ENCODE assay signal across 31 cellular contexts in the genomic region with DNA sequence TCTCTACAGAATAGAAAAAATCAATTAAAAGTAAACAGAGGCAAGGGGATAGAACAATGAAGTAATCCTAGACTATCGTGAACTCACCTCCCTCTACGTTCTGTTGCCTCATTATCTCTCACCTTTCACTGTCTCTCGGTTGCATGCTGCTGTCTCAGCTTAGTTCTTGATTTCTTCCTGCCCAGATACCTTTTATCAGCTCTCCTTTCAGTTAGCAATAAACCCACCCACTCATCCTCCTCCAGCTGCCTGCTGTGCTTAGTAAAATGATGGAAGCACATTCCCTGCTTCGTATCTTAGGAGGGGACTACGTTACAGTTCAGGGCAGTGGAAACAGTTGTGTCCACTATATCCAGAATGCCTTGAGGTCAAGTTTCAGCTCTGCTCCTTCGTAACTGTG.
"Had no signal": no experiment of that assay in that cellular context is flagged by ENCODE, and none has a peak within 500 bp of the region (broad histone marks: within the 10 kb centered on the region; RNA-seq: fewer than 3 reads in every experiment).

No MANE protein-coding gene starts in this region.

- H3K4me1 ChIP-seq: colonic mucosa, esophagus muscularis mucosa, foreskin keratinocyte, heart right ventricle, lower lobe of right lung, neural progenitor cell, prostate gland, sigmoid colon, stomach, thyroid gland, vagina had no signal

- H3K36me3 ChIP-seq: colonic mucosa, esophagus muscularis mucosa, heart right ventricle, lower lobe of right lung, neural progenitor cell, prostate gland, sigmoid colon, stomach, thyroid gland, vagina had no signal

- H3K27ac Mint-ChIP-seq: dendritic cell treated with granulocyte-macrophage colony-stimulating factor and Interleukin-4, amounts not matched to agents 40 ng/mL and 50 ng/mL, for 4 days; immature natural killer cell; mesothelial cell of epicardium; naive B cell; natural killer cell treated with Interleukin-12 subunit alpha and Interleukin-12 subunit beta and Interleukin-15 and Interleukin-18, amount 100 ng/mL, for 72 hours; neural progenitor cell; stimulated activated effector memory CD8-positive, alpha-beta T cell treated with anti-CD3 and anti-CD28 coated beads, Interleukin-12 subunit alpha, Interleukin-12 subunit beta, amount 100 ng/mL, for 72 hours had no signal

- H3K27ac ChIP-seq: colonic mucosa, esophagus muscularis mucosa, foreskin keratinocyte, heart right ventricle, lower lobe of right lung, neural progenitor cell, prostate gland, sigmoid colon, stomach, thyroid gland, vagina had no signal

- H3K27me3 ChIP-seq: colonic mucosa, esophagus muscularis mucosa, foreskin keratinocyte, heart right ventricle, neural progenitor cell, sigmoid colon, stomach, thyroid gland, vagina had no signal

- FAIRE-seq: endothelial cell of umbilical vein had no signal

- H3K9me3 Mint-ChIP-seq: mesothelial cell of epicardium, neural progenitor cell had no signal

- DNase-seq: colonic mucosa; effector CD8-positive, alpha-beta T cell; foreskin keratinocyte; glutamatergic neuron; heart right ventricle; hippocampal formation; immature natural killer cell; islet precursor cell; kidney glomerular epithelial cell; left colon; left ventricle myocardium superior; lower lobe of right lung; mucosa of descending colon; naive B cell; right cardiac atrium; sigmoid colon; stimulated activated CD4-positive, alpha-beta T cell treated with anti-CD3 and anti-CD28 coated beads, Interleukin-2, amount 100 ng/mL, for 24 hours; stimulated activated CD4-positive, alpha-beta T cell treated with anti-CD3 and anti-CD28 coated beads, Interleukin-4, amount 100 ng/mL, for 24 hours; stimulated activated naive CD4-positive, alpha-beta T cell treated with Interleukin-2 at 50 U/mL for 16 hours; stomach; thyroid gland; trophoblast cell had no signal

- H3K27me3 Mint-ChIP-seq: dendritic cell treated with granulocyte-macrophage colony-stimulating factor and Interleukin-4, amounts not matched to agents 40 ng/mL and 50 ng/mL, for 4 days; naive B cell; natural killer cell treated with Interleukin-12 subunit alpha and Interleukin-12 subunit beta and Interleukin-15 and Interleukin-18, amount 100 ng/mL, for 72 hours had no signal

- H3K4me3 ChIP-seq: colonic mucosa, esophagus muscularis mucosa, heart right ventricle, lower lobe of right lung, mucosa of descending colon, neural progenitor cell, prostate gland, sigmoid colon, stomach, thyroid gland, vagina had no signal

- H3K9me3 ChIP-seq: colonic mucosa, esophagus muscularis mucosa, lower lobe of right lung, prostate gland, sigmoid colon, thyroid gland, vagina had no signal

- ATAC-seq: foreskin keratinocyte; heart right ventricle; left colon; left ventricle myocardium superior; lower lobe of right lung; mucosa of descending colon; natural killer cell treated with Interleukin-12 subunit alpha and Interleukin-12 subunit beta and Interleukin-15 and Interleukin-18, amount 100 ng/mL, for 72 hours; right cardiac atrium; stimulated activated effector memory CD8-positive, alpha-beta T cell treated with anti-CD3 and anti-CD28 coated beads, Interleukin-12 subunit alpha, Interleukin-12 subunit beta, amount 100 ng/mL, for 72 hours had no signal

- H3K4me1 Mint-ChIP-seq: immature natural killer cell; mesothelial cell of epicardium; naive B cell; stimulated activated effector memory CD8-positive, alpha-beta T cell treated with anti-CD3 and anti-CD28 coated beads, Interleukin-12 subunit alpha, Interleukin-12 subunit beta, amount 100 ng/mL, for 72 hours had no signal

- H3K36me3 Mint-ChIP-seq: mesothelial cell of epicardium; naive B cell; neural progenitor cell; stimulated activated effector memory CD8-positive, alpha-beta T cell treated with anti-CD3 and anti-CD28 coated beads, Interleukin-12 subunit alpha, Interleukin-12 subunit beta, amount 100 ng/mL, for 72 hours had no signal

- H3K4me3 Mint-ChIP-seq: dendritic cell treated with granulocyte-macrophage colony-stimulating factor and Interleukin-4, amounts not matched to agents 40 ng/mL and 50 ng/mL, for 4 days; immature natural killer cell; mesothelial cell of epicardium; naive B cell; natural killer cell treated with Interleukin-12 subunit alpha and Interleukin-12 subunit beta and Interleukin-15 and Interleukin-18, amount 100 ng/mL, for 72 hours; neural progenitor cell; stimulated activated effector memory CD8-positive, alpha-beta T cell treated with anti-CD3 and anti-CD28 coated beads, Interleukin-12 subunit alpha, Interleukin-12 subunit beta, amount 100 ng/mL, for 72 hours had no signal
